20 cellular contexts compared by ENCODE assay signal in the genomic region with DNA sequence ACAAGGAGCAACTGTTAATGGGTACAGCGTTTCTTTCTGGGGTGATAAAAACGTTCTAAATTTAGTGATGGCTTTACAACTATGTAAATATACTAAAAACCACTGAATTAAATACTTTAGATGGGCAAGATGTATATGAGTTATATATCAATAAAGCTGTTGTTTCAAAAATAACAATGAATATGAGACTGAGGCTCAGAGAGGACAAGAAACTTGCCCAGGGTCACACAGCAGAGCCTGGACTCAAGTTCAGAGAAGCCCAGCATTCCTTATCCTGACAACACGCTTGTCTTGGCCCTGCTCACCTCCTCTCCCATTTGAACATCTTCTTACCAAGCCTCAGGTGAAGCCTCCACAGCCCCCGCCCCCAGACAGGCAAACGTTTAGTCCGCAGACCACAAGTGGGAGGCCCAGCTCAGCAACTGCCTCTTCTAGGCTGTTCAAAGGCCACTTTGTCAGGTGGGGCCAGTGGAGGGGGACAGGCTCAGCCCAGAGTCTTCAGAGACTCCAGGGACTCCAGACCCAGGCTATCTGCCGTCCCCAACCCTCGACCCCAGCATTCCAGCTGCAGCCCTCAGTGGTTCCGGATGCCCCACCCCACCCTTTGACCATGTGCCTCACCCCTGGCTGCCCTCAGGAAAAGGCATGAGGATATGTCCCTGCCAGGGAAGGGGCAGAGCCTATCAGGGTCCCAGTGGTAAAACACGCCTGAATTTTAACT. TPM values are rescaled to one million over a fixed set of nuclear protein-coding genes. Genes with fewer than 3 reads are reported as not detected.
"Had no signal": no experiment of that assay in that cellular context is flagged by ENCODE, and none has a peak within 500 bp of the region (broad histone marks: within the 10 kb centered on the region; RNA-seq: fewer than 3 reads in every experiment).

No MANE protein-coding gene starts in this region.

- FAIRE-seq: bronchial epithelial cell, islet of Langerhans had no signal

- ATAC-seq: activated CD8-positive, alpha-beta T cell treated with anti-CD3 and anti-CD28 coated beads, Interleukin-2, amount 10 ng/mL, durations not matched to agents 7 days and 5 days; left colon; psoas muscle had no signal

- H3K27ac ChIP-seq: psoas muscle had no signal

- DNase-seq: activated CD4-positive, alpha-beta T cell treated with anti-CD3 and anti-CD28 coated beads, Interleukin-2, amount 10 ng/mL, durations not matched to agents 7 days and 5 days; activated CD8-positive, alpha-beta T cell treated with anti-CD3 and anti-CD28 coated beads, Interleukin-2, amount 10 ng/mL, durations not matched to agents 7 days and 5 days; activated naive CD4-positive, alpha-beta T cell treated with Interleukin-2 at 50 U/mL for 16 hours; activated T-cell treated with anti-CD3 and anti-CD28 coated beads, Interleukin-2, amount 50 U/mL, for 24 hours; aorta; cerebellar nuclear complex; effector CD8-positive, alpha-beta T cell; hippocampal formation; left colon; midbrain; nephron progenitor cell; psoas muscle; stimulated activated CD4-positive, alpha-beta T cell treated with anti-CD3 and anti-CD28 coated beads, Interleukin-1b, Interleukin-23, amount 100 ng/mL, for 48 hours; stimulated activated CD8-positive, alpha-beta memory T cell treated with anti-CD3 and anti-CD28 coated beads, Interleukin-4, amount 100 ng/mL, for 48 hours; stimulated activated naive CD4-positive, alpha-beta T cell treated with Interleukin-2 at 50 U/mL for 16 hours; T-helper 1 cell; T-helper 9 cell had no signal

- H3K4me3 ChIP-seq: lung, psoas muscle had no signal

- H3K9me3 ChIP-seq: psoas muscle had no signal

RNA-seq across cellular contexts. Expression of gene SDC3, which starts 17.9 kb away (rescaled TPM):
- total RNA-seq: activated CD8-positive, alpha-beta T cell treated with anti-CD3 and anti-CD28 coated beads, Interleukin-2, amount 10 ng/mL, durations not matched to agents 7 days and 5 days had no signal
